Comparison of ENCODE assay signal across 4 cellular contexts in genomic region chr5:141201126-141201525, GRCh38. TPM values are rescaled to one million over a fixed set of nuclear protein-coding genes. Genes with fewer than 3 reads are reported as not detected.
"Had no signal": no experiment of that assay in that cellular context is flagged by ENCODE, and none has a peak within 500 bp of the region (broad histone marks: within the 10 kb centered on the region; RNA-seq: fewer than 3 reads in every experiment).

No MANE protein-coding gene starts in this region.

RNA-seq across cellular contexts. Expression of gene PCDHB11, which starts 1.7 kb away (rescaled TPM):
- total RNA-seq: naive thymus-derived CD4-positive, alpha-beta T cell; naive thymus-derived CD8-positive, alpha-beta T cell; natural killer cell; natural killer cell treated with Interleukin-12 subunit alpha and Interleukin-12 subunit beta and Interleukin-15 and Interleukin-18, amount 100 ng/mL, for 72 hours had no signal
- polyA plus RNA-seq: naive thymus-derived CD4-positive, alpha-beta T cell; naive thymus-derived CD8-positive, alpha-beta T cell had no signal

RNA-seq across cellular contexts. Expression of gene PCDHB12, which starts 7.4 kb away (rescaled TPM):
- total RNA-seq: naive thymus-derived CD4-positive, alpha-beta T cell; naive thymus-derived CD8-positive, alpha-beta T cell; natural killer cell; natural killer cell treated with Interleukin-12 subunit alpha and Interleukin-12 subunit beta and Interleukin-15 and Interleukin-18, amount 100 ng/mL, for 72 hours had no signal
- polyA plus RNA-seq: naive thymus-derived CD4-positive, alpha-beta T cell; naive thymus-derived CD8-positive, alpha-beta T cell had no signal

RNA-seq across cellular contexts. Expression of gene PCDHB10, which starts 9.0 kb away (rescaled TPM):
- total RNA-seq: naive thymus-derived CD8-positive, alpha-beta T cell; natural killer cell treated with Interleukin-12 subunit alpha and Interleukin-12 subunit beta and Interleukin-15 and Interleukin-18, amount 100 ng/mL, for 72 hours had no signal
- polyA plus RNA-seq: naive thymus-derived CD4-positive, alpha-beta T cell; naive thymus-derived CD8-positive, alpha-beta T cell had no signal

RNA-seq across cellular contexts. Expression of gene PCDHB13, which starts 12.6 kb away (rescaled TPM):
- total RNA-seq: naive thymus-derived CD8-positive, alpha-beta T cell; natural killer cell had no signal
- polyA plus RNA-seq: naive thymus-derived CD4-positive, alpha-beta T cell; naive thymus-derived CD8-positive, alpha-beta T cell had no signal

RNA-seq across cellular contexts. Expression of gene PCDHB9, which starts 14.2 kb away (rescaled TPM):
- total RNA-seq: naive thymus-derived CD8-positive, alpha-beta T cell had no signal
- polyA plus RNA-seq: naive thymus-derived CD4-positive, alpha-beta T cell; naive thymus-derived CD8-positive, alpha-beta T cell had no signal
